9 cellular contexts compared by ENCODE assay signal in the genomic region with DNA sequence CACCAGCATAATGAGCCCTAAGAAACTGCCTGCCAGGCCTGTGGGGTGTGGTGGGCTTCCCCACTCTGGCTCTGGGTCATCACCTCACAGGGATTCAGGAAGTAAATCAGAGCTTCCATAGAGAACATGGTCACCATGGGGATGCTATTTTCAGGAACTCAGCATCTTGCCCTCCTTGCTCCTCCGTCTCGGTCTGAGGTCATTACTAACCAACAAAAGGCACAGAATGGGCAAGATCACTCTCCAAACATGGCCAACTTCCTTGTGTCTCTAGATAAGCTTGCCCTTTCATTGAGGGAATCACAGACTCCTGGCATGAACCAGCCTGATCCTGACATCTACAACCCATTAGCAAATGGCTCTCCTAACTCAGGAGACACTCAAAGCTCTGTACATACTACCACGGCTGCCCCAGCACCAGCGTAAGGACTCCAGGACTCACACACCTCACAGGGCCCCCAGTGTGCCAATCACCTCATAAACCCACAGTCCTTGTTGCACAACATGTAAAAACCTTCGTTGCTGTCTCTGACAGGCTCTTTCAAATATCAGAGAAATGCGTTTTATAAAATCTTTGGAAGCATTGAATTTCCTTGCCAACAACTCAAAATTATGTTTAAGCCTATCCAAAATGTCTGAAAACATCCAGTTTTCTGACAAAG. TPM values are rescaled to one million over a fixed set of nuclear protein-coding genes. Genes with fewer than 3 reads are reported as not detected.
A peak's percentile ranks its signal among the peaks of the same experiment; 100 is the strongest.
DNase-seq lines count a peak whose midpoint lies in the region; ATAC-seq and TF ChIP-seq lines count a peak whose summit lies in the region.
"Had no signal": no experiment of that assay in that cellular context is flagged by ENCODE, and none has a peak within 500 bp of the region (broad histone marks: within the 10 kb centered on the region; RNA-seq: fewer than 3 reads in every experiment).

No MANE protein-coding gene starts in this region.

- H3K27ac ChIP-seq in left lung (peak overlapping the region; percentile 74 to 81), substantia nigra (ENCODE audit: low read depth, low read length, poor library complexity, severe bottlenecking) (peak overlapping the region; percentile 62)

- no peaks in the 10 kb centered on the region for H3K9me3 ChIP-seq in left lung

- H3K36me3 ChIP-seq in left lung: peaks cover 0 to 22% of the 10 kb centered on the region in 2 donors

- intact Hi-C loops in left lung (cut with DNase I): no loop called here

- H3K27me3 ChIP-seq in left lung: no peaks in the 10 kb centered on the region

- peak; percentile 8 for ATAC-seq in left lung

- no peak overlapping the region for H3K4me3 ChIP-seq in left lung

- peaks cover 53 to 81% of the 10 kb centered on the region in 2 donors for H3K4me1 ChIP-seq in left lung

- no peak for TF ChIP-seq CTCF in left lung (IDR thresholded peaks at IDR 0.05)

- DNase-seq in MV-4-11 (lab: John Stamatoyannopoulos, UW) (peak; percentile 16), amniotic epithelial cell (ENCODE audit: low read depth) (peak; percentile 76), left lung (no peak), substantia nigra (lab: John Stamatoyannopoulos, UW) (no peak), NCI-H1417 (lab: John Stamatoyannopoulos, UW) (no peak), NCI-H345 (lab: John Stamatoyannopoulos, UW) (no peak), AML-193 (lab: John Stamatoyannopoulos, UW) (no peak)
- DNase-seq: GOT3 had no signal

RNA-seq across cellular contexts. Expression of gene FYCO1, which starts 7.4 kb away (rescaled TPM):
- total RNA-seq in left lung: 10 to 100 TPM; 33.6 to 42.7 TPM

RNA-seq across cellular contexts. Expression of gene XCR1, which starts 39.1 kb away (rescaled TPM):
- total RNA-seq in left lung: 1 to 10 TPM in 1 of 2 donors, under 1 TPM in 1; 0.44 to 2.0 TPM
- total RNA-seq: epithelial cell of proximal tubule had no signal

RNA-seq across cellular contexts. Expression of gene CXCR6, which starts 45.0 kb away (rescaled TPM):
- 1 to 10 TPM in 1 of 2 donors, under 1 TPM in 1; 0.96 to 4.1 TPM for total RNA-seq in left lung
- total RNA-seq: epithelial cell of proximal tubule had no signal

Comparison
In these comparisons a context has a peak if more than half of its experiments do, and no peak if none do; other contexts are left out.
1. DNase-seq: peak in MV-4-11 (single experiment) and amniotic epithelial cell (single experiment); none in left lung (0 of 2), substantia nigra (0 of 49), NCI-H1417 (0 of 3), NCI-H345 (single experiment) and AML-193 (0 of 2).